1 cellular context compared by ENCODE assay signal in genomic region chr20:45860573-45861011, GRCh38.
TF ChIP-seq lines count a peak whose summit lies in the region.

No MANE protein-coding gene starts in this region.

TF ChIP-seq in IMR-90, 13 proteins besides CTCF, POLR2A, EP300 and RAD21 (continued from another document):
- TF ChIP-seq USF2 (IDR thresholded peaks at IDR 0.05; ENCODE audit: low read depth, low read length) (no peak), MXI1 (IDR thresholded peaks at IDR 0.05; ENCODE audit: borderline replicate concordance, low read depth, low read length) (no peak), BHLHE40 (IDR thresholded peaks at IDR 0.05; ENCODE audit: low read depth, low read length) (no peak), SMC3 (IDR thresholded peaks at IDR 0.05; ENCODE audit: low read depth, low read length) (no peak), MAFK (IDR thresholded peaks at IDR 0.05; ENCODE audit: low read depth, low read length) (no peak), CEBPB (IDR thresholded peaks at IDR 0.05; ENCODE audit: low read depth, low read length) (no peak), NFE2L2 (IDR thresholded peaks at IDR 0.05; ENCODE audit: low read depth, low read length) (no peak), CHD1 (IDR thresholded peaks at IDR 0.05; ENCODE audit: low read depth, low read length) (no peak), RCOR1 (IDR thresholded peaks at IDR 0.05; ENCODE audit: insufficient replicate concordance, low read length) (no peak)
